Comparison of ENCODE assay signal across 8 cellular contexts in the genomic region with DNA sequence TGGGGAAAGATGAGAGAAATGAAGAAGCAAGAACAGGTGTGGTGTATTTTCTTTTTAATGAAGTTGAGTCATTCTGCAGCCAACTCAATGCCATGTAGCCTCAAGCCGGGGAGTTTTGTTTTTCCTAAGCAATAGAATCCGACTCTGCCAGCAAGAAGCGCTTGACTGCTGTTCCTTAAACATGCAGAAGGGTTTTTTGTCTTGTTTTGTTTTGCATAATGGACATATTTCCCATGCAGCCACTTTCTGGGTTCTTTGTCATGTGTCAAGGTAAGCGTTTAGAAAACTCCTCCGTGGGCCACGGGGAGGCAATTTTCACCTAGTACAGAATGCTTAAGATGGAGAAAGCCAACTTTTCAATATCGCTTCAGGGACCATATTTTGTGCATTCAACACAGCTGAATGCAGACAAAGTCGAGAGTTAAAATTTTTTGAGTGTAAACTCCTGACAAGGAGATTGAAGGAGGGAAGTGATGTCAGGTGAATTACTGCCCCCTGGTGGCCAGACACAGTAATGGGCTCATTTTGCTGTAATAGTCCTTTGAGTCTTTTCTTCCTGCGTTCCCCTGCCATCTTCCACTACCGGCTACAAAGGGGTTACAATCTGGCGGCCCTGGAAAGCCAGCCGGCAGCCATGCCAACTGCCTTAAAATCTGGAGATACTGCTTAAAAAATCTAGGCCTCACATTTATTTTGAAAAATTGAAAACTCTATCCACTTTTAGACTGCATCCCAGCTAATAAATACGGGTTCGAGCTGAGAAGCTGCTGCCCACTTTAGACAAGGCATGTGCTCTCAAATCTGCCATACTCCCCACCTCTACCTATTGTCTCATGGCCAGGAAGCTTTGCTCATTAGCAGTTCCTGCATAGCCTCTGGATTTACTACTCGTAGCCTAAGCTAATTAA. TPM values are rescaled to one million over a fixed set of nuclear protein-coding genes. Genes with fewer than 3 reads are reported as not detected.
A peak's percentile ranks its signal among the peaks of the same experiment; 100 is the strongest.
DNase-seq lines count a peak whose midpoint lies in the region; ATAC-seq, FAIRE-seq and TF ChIP-seq lines count a peak whose summit lies in the region.

No MANE protein-coding gene starts in this region.

- POLR2A ChIA-PET in endothelial cell of umbilical vein (lab: Charles Lee) = no interaction called here

- H3K9ac ChIP-seq in endothelial cell of umbilical vein (replicated peaks; ENCODE audit: extremely low read depth, insufficient read depth, low read length) = no peak overlapping the region

- no peak overlapping the region for H2AFZ ChIP-seq in endothelial cell of umbilical vein (ENCODE audit: low read depth, low read length)

- H4K20me1 ChIP-seq in endothelial cell of umbilical vein (replicated peaks; ENCODE audit: control insufficient read depth, extremely low read depth, insufficient read depth, low read length) = no peaks in the 10 kb centered on the region

- FAIRE-seq in endothelial cell of umbilical vein (lab: Jason Lieb, UNC) = peak; percentile 76

- TF ChIP-seq POLR2A in endothelial cell of umbilical vein (IDR thresholded peaks at IDR 0.05; ENCODE audit: low read depth, low read length) = no peak

- peak; percentile 81 to 83 for TF ChIP-seq CTCF in endothelial cell of umbilical vein (IDR thresholded peaks at IDR 0.05; ENCODE audit: extremely low read depth in 1 of 2, insufficient read depth in 1 of 2, low read depth in 1 of 2, low read length in 2 of 2)

- H3K36me3 ChIP-seq in endothelial cell of umbilical vein (ENCODE audit: control insufficient read depth in 2 of 2, extremely low read depth in 1 of 2, insufficient read depth in 2 of 2, low read length in 2 of 2) = peaks cover 0 to under 1% of the 10 kb centered on the region in 2 experiments

- no peak overlapping the region for H3K4me2 ChIP-seq in endothelial cell of umbilical vein (ENCODE audit: insufficient read depth, low read length)

- ATAC-seq in HG03064 (IDR thresholded peaks at IDR 0.05; ENCODE audit: low read depth, unreplicated experiment) = peak; percentile 24
- no peak for ATAC-seq in HG03025 (IDR thresholded peaks at IDR 0.05; ENCODE audit: low FRiP score, unreplicated experiment)

- DNase-seq in DMS 273 treated with DMSO at 0.1 percent for 48 hours (lab: John Stamatoyannopoulos, UW) (peak; percentile 13), NCI-H748 treated with DMSO at 0.1 percent for 48 hours (lab: John Stamatoyannopoulos, UW) (peak; percentile 68), endothelial cell of umbilical vein (ENCODE audit: low read depth, low spot score) (peak; percentile 66), myocyte (ENCODE audit: low read depth) (peak; percentile 72)
- DNase-seq in activated CD8-positive, alpha-beta memory T cell treated with anti-CD3 and anti-CD28 coated beads for 48 hours (ENCODE audit: low read depth in 2 of 3, low spot score in 2 of 3) = peak in 2 of 3 experiments; percentile 20 to 65
- peak; percentile 43 to 67 for DNase-seq in stimulated activated CD8-positive, alpha-beta memory T cell treated with anti-CD3 and anti-CD28 coated beads, Interleukin-7, amount 100 ng/mL, for 1 hour (ENCODE audit: low read depth in 2 of 2)

- peaks cover 7% of the 10 kb centered on the region for H3K4me1 ChIP-seq in endothelial cell of umbilical vein (ENCODE audit: control insufficient read depth, extremely low read depth, insufficient read depth, low read length)

- CTCF ChIA-PET in endothelial cell of umbilical vein (lab: Charles Lee) = interaction anchor here (0.6 to 3.1 kb wide), 21 partner anchors 10 to 1226 kb away, joined by 3 to 31 read pairs (median 4); no protein-coding TSS in a partner anchor

- no peak overlapping the region for H3K27ac ChIP-seq in endothelial cell of umbilical vein (ENCODE audit: insufficient read depth, low read depth, low read length)

- intact Hi-C loops in endothelial cell of umbilical vein (cut with micrococcal nuclease) = loop anchor here (1.0 to 10.0 kb wide), 4 partner anchors 205 to 1417 kb away; a partner anchor contains a TSS

- BruUV-seq in endothelial cell of umbilical vein (replicated peaks; lab: Mats Ljungman, UMichigan) = no TSS peak

- dilution Hi-C loops in endothelial cell of umbilical vein (cut with MboI; ENCODE audit: extremely low pct_ligation_motif_present, low sequenced_read_pairs) = no loop called here

- H3K27me3 ChIP-seq in endothelial cell of umbilical vein (ENCODE audit: control insufficient read depth in 2 of 2, insufficient read depth in 2 of 2, low read length in 2 of 2) = no peaks in the 10 kb centered on the region

- H3K9me1 ChIP-seq in endothelial cell of umbilical vein (replicated peaks; ENCODE audit: control insufficient read depth, extremely low read depth, insufficient read depth, low read length) = no peaks in the 10 kb centered on the region

- no peaks in the 10 kb centered on the region for H3K79me2 ChIP-seq in endothelial cell of umbilical vein (ENCODE audit: control insufficient read depth, insufficient read depth, low read length)

- no peaks in the 10 kb centered on the region for H3K9me3 ChIP-seq in endothelial cell of umbilical vein (replicated peaks; ENCODE audit: control insufficient read depth, insufficient read depth, low read length)

- H3K4me3 ChIP-seq in endothelial cell of umbilical vein (replicated peaks in 1 of 3; ENCODE audit: insufficient read depth in 1 of 3, low read depth in 1 of 3, low read length in 3 of 3) = no peak overlapping the region

TF ChIP-seq in endothelial cell of umbilical vein, 7 proteins besides CTCF, POLR2A, EP300 and RAD21:
- TF ChIP-seq, protein P1, sequence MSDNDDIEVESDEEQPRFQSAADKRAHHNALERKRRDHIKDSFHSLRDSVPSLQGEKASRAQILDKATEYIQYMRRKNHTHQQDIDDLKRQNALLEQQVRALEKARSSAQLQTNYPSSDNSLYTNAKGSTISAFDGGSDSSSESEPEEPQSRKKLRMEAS (IDR thresholded peaks at IDR 0.05; ENCODE audit: insufficient read depth, insufficient read length) = no peak
- TF ChIP-seq JUN (IDR thresholded peaks at IDR 0.05; ENCODE audit: borderline replicate concordance, insufficient read depth, insufficient read length, low read depth) = no peak
- TF ChIP-seq MYC (IDR thresholded peaks at IDR 0.05; ENCODE audit: low read depth, low read length) = no peak
- TF ChIP-seq FOS (IDR thresholded peaks at IDR 0.05; ENCODE audit: borderline replicate concordance, insufficient read depth, low read length) = no peak
- no peak for TF ChIP-seq EZH2 (IDR thresholded peaks at IDR 0.05; ENCODE audit: borderline replicate concordance, low read depth, low read length, severe bottlenecking)
- TF ChIP-seq POLR2AphosphoS5 (IDR thresholded peaks at IDR 0.05; ENCODE audit: insufficient read depth, low read depth, low read length) = no peak
- no peak for TF ChIP-seq GATA2 (IDR thresholded peaks at IDR 0.05; ENCODE audit: insufficient read depth, insufficient read length, low read depth, low read length)

RNA-seq across cellular contexts. Expression of a gene that starts 3.2 kb away (rescaled TPM):
- 6.0 and 6.1 TPM in 2 replicates for total RNA-seq in endothelial cell of umbilical vein
- 3.0 and 3.9 TPM in 2 replicates for polyA plus RNA-seq in endothelial cell of umbilical vein
- polyA plus RNA-seq in endothelial cell of umbilical vein (2011; cell fraction: cytosol; rRNA removed) = 2.1 and 2.8 TPM in 2 replicates
- 4.2 and 4.5 TPM in 2 replicates for polyA plus RNA-seq in endothelial cell of umbilical vein (2011; cell fraction: nucleus; rRNA removed)
- 5.2 and 7.9 TPM in 2 replicates for polyA plus RNA-seq in endothelial cell of umbilical vein (2012)
- polyA minus RNA-seq in endothelial cell of umbilical vein = 11.0 and 19.2 TPM in 2 replicates
- 1.9 TPM for polyA minus RNA-seq in endothelial cell of umbilical vein (2011; cell fraction: cytosol; rRNA and poly(A)+ RNA removed)
- 5.8 and 7.2 TPM in 2 replicates for polyA minus RNA-seq in endothelial cell of umbilical vein (2011; cell fraction: nucleus; rRNA and poly(A)+ RNA removed)
- total RNA-seq in myocyte = 3.9 and 4.7 TPM in 2 replicates
- polyA plus RNA-seq in myocyte (2012) = 10.4 TPM

RNA-seq across cellular contexts. Expression of a gene that starts 49.1 kb away (rescaled TPM):
- total RNA-seq in endothelial cell of umbilical vein (48.1 and 50.7 TPM in 2 replicates), myocyte (39.6 and 43.0 TPM in 2 replicates)
- 6.7 and 13.9 TPM in 2 replicates for polyA plus RNA-seq in endothelial cell of umbilical vein
- polyA plus RNA-seq in endothelial cell of umbilical vein (2011; cell fraction: cytosol; rRNA removed) = 15.8 and 16.0 TPM in 2 replicates
- 63.9 and 70.1 TPM in 2 replicates for polyA plus RNA-seq in endothelial cell of umbilical vein (2011; cell fraction: nucleus; rRNA removed)
- 35.0 and 37.2 TPM in 2 replicates for polyA plus RNA-seq in endothelial cell of umbilical vein (2012)
- polyA minus RNA-seq in endothelial cell of umbilical vein = 45.0 and 49.8 TPM in 2 replicates
- 16.8 TPM for polyA minus RNA-seq in endothelial cell of umbilical vein (2011; cell fraction: cytosol; rRNA and poly(A)+ RNA removed)
- 112 and 125 TPM in 2 replicates for polyA minus RNA-seq in endothelial cell of umbilical vein (2011; cell fraction: nucleus; rRNA and poly(A)+ RNA removed)
- polyA plus RNA-seq in myocyte (2012) = 30.4 TPM

RNA-seq across cellular contexts. Expression of a gene that starts 50.5 kb away (rescaled TPM):
- total RNA-seq in endothelial cell of umbilical vein (74.8 and 75.0 TPM in 2 replicates), myocyte (129 and 149 TPM in 2 replicates)
- polyA plus RNA-seq in endothelial cell of umbilical vein = 65.0 and 78.6 TPM in 2 replicates
- polyA plus RNA-seq in endothelial cell of umbilical vein (2011; cell fraction: cytosol; rRNA removed) = 88.6 and 96.2 TPM in 2 replicates
- 193 and 227 TPM in 2 replicates for polyA plus RNA-seq in endothelial cell of umbilical vein (2011; cell fraction: nucleus; rRNA removed)
- 98.1 and 134 TPM in 2 replicates for polyA plus RNA-seq in endothelial cell of umbilical vein (2012)
- polyA minus RNA-seq in endothelial cell of umbilical vein = 57.8 and 58.6 TPM in 2 replicates
- polyA minus RNA-seq in endothelial cell of umbilical vein (2011; cell fraction: cytosol; rRNA and poly(A)+ RNA removed) = 28.8 TPM
- polyA minus RNA-seq in endothelial cell of umbilical vein (2011; cell fraction: nucleus; rRNA and poly(A)+ RNA removed) = 26.9 and 38.7 TPM in 2 replicates
- 188 TPM for polyA plus RNA-seq in myocyte (2012)

Comparison
In these comparisons a context has a peak if more than half of its experiments do, and no peak if none do; other contexts are left out.
1. DNase-seq: peak in every context shown above with its lines; median percentile 72 in myocyte; 68 in NCI-H748 treated with DMSO at 0.1 percent for 48 hours; 66 in endothelial cell of umbilical vein; 55 in stimulated activated CD8-positive, alpha-beta memory T cell treated with anti-CD3 and anti-CD28 coated beads, Interleukin-7, amount 100 ng/mL, for 1 hour; 42 in activated CD8-positive, alpha-beta memory T cell treated with anti-CD3 and anti-CD28 coated beads for 48 hours; 13 in DMS 273 treated with DMSO at 0.1 percent for 48 hours.